ENCODE assay signal across 8 cellular contexts in genomic region chr2:44952143-44952805, GRCh38. TPM values are rescaled to one million over a fixed set of nuclear protein-coding genes. Genes with fewer than 3 reads are reported as not detected.
DNase-seq lines count a peak whose midpoint lies in the region; ATAC-seq and TF ChIP-seq lines count a peak whose summit lies in the region.

No MANE protein-coding gene starts in this region.

- no peak overlapping the region for H3K27ac ChIP-seq in endodermal cell (ENCODE audit: low read depth, low read length)

- peak overlapping the region; percentile 69 for H3K4me3 ChIP-seq in endodermal cell (ENCODE audit: low read length)

- no peaks in the 10 kb centered on the region for H3K9me3 ChIP-seq in endodermal cell (ENCODE audit: control insufficient read depth, low read length)

- H3K4me1 ChIP-seq in endodermal cell (ENCODE audit: control insufficient read depth, insufficient read depth, low read length), result peaks cover 14% of the 10 kb centered on the region

- H3K36me3 ChIP-seq in endodermal cell (ENCODE audit: control insufficient read depth, insufficient read depth, low read length), result no peaks in the 10 kb centered on the region

- 1 to 4% methylated on average over 19 to 59 of the region's 59 CpGs for WGBS in endodermal cell (ENCODE audit: insufficient coverage in 1 of 2, insufficient read length in 1 of 2), 2 experiments

- ATAC-seq in activated CD8-positive, alpha-beta memory T cell treated with anti-CD3 and anti-CD28 coated beads, Interleukin-2, amount 10 ng/mL, durations not matched to agents 7 days and 5 days, result peak; percentile 52
- ATAC-seq in HG03342 (IDR thresholded peaks at IDR 0.05; ENCODE audit: unreplicated experiment), result peak; percentile 60
- no peak for ATAC-seq in effector memory CD8-positive, alpha-beta T cell (replicated peaks)

- H3K9me3 Mint-ChIP-seq in activated CD8-positive, alpha-beta memory T cell treated with anti-CD3 and anti-CD28 coated beads, Interleukin-2, amount 10 ng/mL, durations not matched to agents 7 days and 5 days (ENCODE audit: low read depth), result no peaks in the 10 kb centered on the region
- H3K9me3 Mint-ChIP-seq in endodermal cell (no peaks in the 10 kb centered on the region), type B pancreatic cell (no peaks in the 10 kb centered on the region)
- H3K9me3 Mint-ChIP-seq in effector memory CD8-positive, alpha-beta T cell, result no peaks in the 10 kb centered on the region

- peak; percentile 95 for TF ChIP-seq CTCF in endodermal cell (conservative IDR thresholded peaks at IDR 0.05)
- peak; percentile 95 for TF ChIP-seq CTCF in type B pancreatic cell (conservative IDR thresholded peaks at IDR 0.05)

- no peak for DNase-seq in activated CD8-positive, alpha-beta memory T cell treated with anti-CD3 and anti-CD28 coated beads, Interleukin-2, amount 10 ng/mL, durations not matched to agents 7 days and 5 days
- DNase-seq in activated CD8-positive, alpha-beta memory T cell treated with anti-CD3 and anti-CD28 coated beads, Interleukin-2, amount 50 U/mL, for 4 hours, result no peak
- DNase-seq in SHP77 (lab: John Stamatoyannopoulos, UW) (peak; percentile 64 to 78), endodermal cell (peak; percentile 92), midbrain (lab: John Stamatoyannopoulos, UW) (peak; percentile 62), type B pancreatic cell (ENCODE audit: extremely low spot score, unreplicated experiment) (no peak)
- no peak for DNase-seq in effector memory CD8-positive, alpha-beta T cell

- H3K27me3 ChIP-seq in endodermal cell (ENCODE audit: control insufficient read depth, insufficient read depth, low read length, poor library complexity, severe bottlenecking), result peaks cover 100% of the 10 kb centered on the region

- no peak overlapping the region for H3K9ac ChIP-seq in endodermal cell (ENCODE audit: extremely low read depth, low read length, poor library complexity, severe bottlenecking)

- no peak overlapping the region for H3K27ac Mint-ChIP-seq in activated CD8-positive, alpha-beta memory T cell treated with anti-CD3 and anti-CD28 coated beads, Interleukin-2, amount 10 ng/mL, durations not matched to agents 7 days and 5 days
- H3K27ac Mint-ChIP-seq in endodermal cell (no peak overlapping the region), type B pancreatic cell (no peak overlapping the region)
- H3K27ac Mint-ChIP-seq in effector memory CD8-positive, alpha-beta T cell, result no peak overlapping the region

- H3K36me3 Mint-ChIP-seq in activated CD8-positive, alpha-beta memory T cell treated with anti-CD3 and anti-CD28 coated beads, Interleukin-2, amount 10 ng/mL, durations not matched to agents 7 days and 5 days, result peaks cover 3% of the 10 kb centered on the region
- peaks cover 2% of the 10 kb centered on the region for H3K36me3 Mint-ChIP-seq in endodermal cell (ENCODE audit: low read depth)
- no peaks in the 10 kb centered on the region for H3K36me3 Mint-ChIP-seq in type B pancreatic cell
- H3K36me3 Mint-ChIP-seq in effector memory CD8-positive, alpha-beta T cell (ENCODE audit: insufficient read depth), result peaks cover 3% of the 10 kb centered on the region

- H3K27me3 Mint-ChIP-seq in activated CD8-positive, alpha-beta memory T cell treated with anti-CD3 and anti-CD28 coated beads, Interleukin-2, amount 10 ng/mL, durations not matched to agents 7 days and 5 days, result peaks cover 90% of the 10 kb centered on the region
- H3K27me3 Mint-ChIP-seq in endodermal cell (ENCODE audit: insufficient read depth) (peaks cover 97% of the 10 kb centered on the region), type B pancreatic cell (peaks cover 95% of the 10 kb centered on the region)
- H3K27me3 Mint-ChIP-seq in effector memory CD8-positive, alpha-beta T cell, result peaks cover 84 to 98% of the 10 kb centered on the region in 2 donors

- CTCF ChIA-PET in activated CD8-positive, alpha-beta memory T cell treated with anti-CD3 and anti-CD28 coated beads, Interleukin-2, amount 10 ng/mL, durations not matched to agents 7 days and 5 days (lab: Charles Lee), result interaction anchor here (0.7 to 6.6 kb wide), 5 partner anchors 371 to 1769 kb away, joined by 3 to 99 read pairs (median 3); no protein-coding TSS in a partner anchor

- H3K4me1 Mint-ChIP-seq in activated CD8-positive, alpha-beta memory T cell treated with anti-CD3 and anti-CD28 coated beads, Interleukin-2, amount 10 ng/mL, durations not matched to agents 7 days and 5 days, result peaks cover 14% of the 10 kb centered on the region
- peaks cover 36% of the 10 kb centered on the region for H3K4me1 Mint-ChIP-seq in endodermal cell
- H3K4me1 Mint-ChIP-seq in type B pancreatic cell (ENCODE audit: unreplicated experiment), result peaks cover 25% of the 10 kb centered on the region
- H3K4me1 Mint-ChIP-seq in effector memory CD8-positive, alpha-beta T cell (ENCODE audit: low read depth in 2 of 2), result peaks cover 21% of the 10 kb centered on the region in 2 donors

- no peak overlapping the region for H3K4me3 Mint-ChIP-seq in activated CD8-positive, alpha-beta memory T cell treated with anti-CD3 and anti-CD28 coated beads, Interleukin-2, amount 10 ng/mL, durations not matched to agents 7 days and 5 days
- H3K4me3 Mint-ChIP-seq in endodermal cell (peak overlapping the region; percentile 43), type B pancreatic cell (peak overlapping the region; percentile 77)
- H3K4me3 Mint-ChIP-seq in effector memory CD8-positive, alpha-beta T cell, result peak overlapping the region in 1 of 2 donors; percentile 20

RNA-seq across cellular contexts. Expression of gene SIX3, which starts 10.8 kb away (rescaled TPM):
- total RNA-seq in activated CD8-positive, alpha-beta memory T cell treated with anti-CD3 and anti-CD28 coated beads, Interleukin-2, amount 10 ng/mL, durations not matched to agents 7 days and 5 days, result under 1 TPM in 1 of 2 experiments, not detected in 1; 0.21 TPM
- total RNA-seq in endodermal cell (1 to 10 TPM; 1.9 to 5.7 TPM), type B pancreatic cell (ENCODE audit: low replicate concordance) (0.68 TPM in 1 of 2 replicates, not detected in the other)
- 0.71 TPM for polyA plus RNA-seq in endodermal cell (2013, experiment 1 of 2)
- polyA plus RNA-seq in endodermal cell (2013, experiment 2 of 2), result 0.62 TPM

RNA-seq across cellular contexts. Expression of gene SIX2, which starts 57.0 kb away (rescaled TPM):
- not detected for total RNA-seq in activated CD8-positive, alpha-beta memory T cell treated with anti-CD3 and anti-CD28 coated beads, Interleukin-2, amount 10 ng/mL, durations not matched to agents 7 days and 5 days
- total RNA-seq in endodermal cell (not detected), type B pancreatic cell (ENCODE audit: low replicate concordance) (1.9 and 13.8 TPM in 2 replicates)
- 1.8 TPM for polyA plus RNA-seq in endodermal cell (2013, experiment 1 of 2)
- 1.4 TPM for polyA plus RNA-seq in endodermal cell (2013, experiment 2 of 2)

Comparison
In these comparisons a context has a peak if more than half of its experiments do, and no peak if none do; other contexts are left out.
1. DNase-seq: peak in SHP77 (2 of 2), endodermal cell (single experiment) and midbrain (single experiment); none in activated CD8-positive, alpha-beta memory T cell treated with anti-CD3 and anti-CD28 coated beads, Interleukin-2, amount 10 ng/mL, durations not matched to agents 7 days and 5 days (single experiment), activated CD8-positive, alpha-beta memory T cell treated with anti-CD3 and anti-CD28 coated beads, Interleukin-2, amount 50 U/mL, for 4 hours (single experiment), type B pancreatic cell (single experiment) and effector memory CD8-positive, alpha-beta T cell (0 of 3).